In genomic region chr19:1074512-1075283, GRCh38 we compare ENCODE assay signal across 8 cellular contexts. TPM values are rescaled to one million over a fixed set of nuclear protein-coding genes. Genes with fewer than 3 reads are reported as not detected.
A peak's percentile ranks its signal among the peaks of the same experiment; 100 is the strongest.
DNase-seq lines count a peak whose midpoint lies in the region; ATAC-seq and TF ChIP-seq lines count a peak whose summit lies in the region.

No MANE protein-coding gene starts in this region.

- intact Hi-C loops in OCI-LY7 (cut with micrococcal nuclease; ENCODE audit: unreplicated experiment): no loop called here
- intact Hi-C loops in Right ventricle myocardium inferior (cut with DNase I): no loop called here

- peak overlapping the region; percentile 90 for H3K27ac ChIP-seq in OCI-LY7 (ENCODE audit: low read depth, low read length, poor library complexity, severe bottlenecking)

- no TSS peak for BruUV-seq in OCI-LY7 (replicated peaks; lab: Mats Ljungman, UMichigan)

- peak overlapping the region; percentile 58 for H3K4me3 ChIP-seq in OCI-LY7 (ENCODE audit: low read depth, low read length, poor library complexity, severe bottlenecking)

- peaks cover 11% of the 10 kb centered on the region; the same call in 1 of the 2 replicates for H3K79me2 ChIP-seq in OCI-LY7 (ENCODE audit: insufficient read depth, low read depth, low read length)

- no peaks in the 10 kb centered on the region for H3K9me3 Mint-ChIP-seq in HFFc6

- CTCF ChIA-PET in OCI-LY7 (lab: Charles Lee; ENCODE audit: unreplicated experiment): interaction anchor here (0.5 to 0.7 kb wide), 4 partner anchors 27 to 194 kb away, joined by 3 to 14 read pairs (median 6); no protein-coding TSS in a partner anchor

- H3K4me3 Mint-ChIP-seq in HFFc6: no peak overlapping the region

- DNase-seq in GM13976 (ENCODE audit: low spot score) (peak; percentile 95), KBM-7 (peak; percentile 37), OCI-LY7 (ENCODE audit: low spot score) (peak; percentile 90), activated T-cell treated with anti-CD3 and anti-CD28 coated beads for 24 hours (ENCODE audit: low read depth) (peak; percentile 73), Right ventricle myocardium inferior (ENCODE audit: missing footprints) (peak; percentile 97), occipital lobe (lab: John Stamatoyannopoulos, UW) (no peak), HFFc6 (no peak)
- DNase-seq in stimulated activated CD4-positive, alpha-beta T cell treated with anti-CD3 and anti-CD28 coated beads, Interleukin-4, amount 100 ng/mL, for 4 hours: peak; percentile 88 to 89

- peaks cover 78% of the 10 kb centered on the region for H3K36me3 ChIP-seq in OCI-LY7 (ENCODE audit: insufficient read depth, low read length)

- no peaks in the 10 kb centered on the region for H3K36me3 Mint-ChIP-seq in HFFc6 (ENCODE audit: low read depth)

- H2AFZ ChIP-seq in OCI-LY7 (ENCODE audit: low read length): no peak overlapping the region

- H3K27me3 Mint-ChIP-seq in HFFc6 (ENCODE audit: insufficient read depth): peaks cover 10% of the 10 kb centered on the region; the same call in 1 of the 2 replicates

- POLR2A ChIA-PET in OCI-LY7 (lab: Charles Lee): interaction anchor here (0.6 to 2.3 kb wide), 4 partner anchors 10 to 48 kb away, joined by 3 to 6 read pairs (median 5); partner anchors contain the start of gene CNN2

- H3K4me1 Mint-ChIP-seq in HFFc6 (ENCODE audit: low read depth): peaks cover 13% of the 10 kb centered on the region

- in situ Hi-C loops in GM13976 (cut with MboI; ENCODE audit: low sequenced_read_pairs, unreplicated experiment) (no loop called here), KBM-7 (cut with MboI; ENCODE audit: low pct_unique_long_range_greater_than_20kb, low sequenced_read_pairs) (no loop called here)

- peaks cover 52% of the 10 kb centered on the region for H3K4me1 ChIP-seq in OCI-LY7 (ENCODE audit: insufficient read depth, low read length, poor library complexity, severe bottlenecking)

- H3K27ac Mint-ChIP-seq in HFFc6: no peak overlapping the region

- H3K4me2 ChIP-seq in OCI-LY7 (ENCODE audit: low read length): peak overlapping the region; percentile 73

- H4K20me1 ChIP-seq in OCI-LY7 (ENCODE audit: insufficient read depth, low read length): no peaks in the 10 kb centered on the region

- no peaks in the 10 kb centered on the region for H3K9me3 ChIP-seq in OCI-LY7 (ENCODE audit: low read length)

- peak; percentile 40 for ATAC-seq in Right ventricle myocardium inferior

- H3K9me2 ChIP-seq in OCI-LY7 (ENCODE audit: insufficient read depth, low read length): no peaks in the 10 kb centered on the region

- TF ChIP-seq CTCF in GM13976 (IDR thresholded peaks at IDR 0.05; ENCODE audit: borderline replicate concordance, control extremely low read depth, extremely low read depth, insufficient read depth, missing control alignments): no peak
- TF ChIP-seq CTCF in OCI-LY7 (conservative IDR thresholded peaks at IDR 0.05; ENCODE audit: low read length): no peak
- no peak for TF ChIP-seq CTCF in HFFc6 (IDR thresholded peaks at IDR 0.05)

RNA-seq across cellular contexts. Expression of gene ARHGAP45, which starts 7.7 kb away (rescaled TPM):
- 132 and 135 TPM in 2 replicates for total RNA-seq in OCI-LY7 (2014; rRNA removed; shearing (Covaris generic))
- total RNA-seq in OCI-LY7 (2022): 138 and 143 TPM in 2 replicates
- 6.6 TPM for total RNA-seq in Right ventricle myocardium inferior
- total RNA-seq in occipital lobe: 1.7 TPM
- total RNA-seq in HFFc6 (2021; fragmentation: NEBNext Ultra II Directional; extraction: Animal tissue kit (Norgen Biotek cat#: 25700)): under 1 TPM; 0.28 to 0.74 (median 0.60) TPM

RNA-seq across cellular contexts. Expression of gene POLR2E, which starts 20.5 kb away (rescaled TPM):
- total RNA-seq in OCI-LY7 (2014; rRNA removed; shearing (Covaris generic)): 153 and 165 TPM in 2 replicates
- 160 and 193 TPM in 2 replicates for total RNA-seq in OCI-LY7 (2022)
- total RNA-seq in Right ventricle myocardium inferior: 142 TPM
- total RNA-seq in occipital lobe: 31.8 TPM
- total RNA-seq in HFFc6 (2021; fragmentation: NEBNext Ultra II Directional; extraction: Animal tissue kit (Norgen Biotek cat#: 25700)): 100 to 1,000 TPM; 224 to 289 (median 250) TPM

RNA-seq across cellular contexts. Expression of gene GPX4, which starts 29.1 kb away (rescaled TPM):
- 184 and 203 TPM in 2 replicates for total RNA-seq in OCI-LY7 (2014; rRNA removed; shearing (Covaris generic))
- total RNA-seq in OCI-LY7 (2022) (148 and 156 TPM in 2 replicates), Right ventricle myocardium inferior (361 TPM), occipital lobe (83.8 TPM)
- total RNA-seq in HFFc6 (2021; fragmentation: NEBNext Ultra II Directional; extraction: Animal tissue kit (Norgen Biotek cat#: 25700)): 100 to 1,000 TPM; 193 to 237 (median 223) TPM

RNA-seq across cellular contexts. Expression of gene ABCA7, which starts 34.8 kb away (rescaled TPM):
- 22.5 and 43.3 TPM in 2 replicates for total RNA-seq in OCI-LY7 (2014; rRNA removed; shearing (Covaris generic))
- 66.6 and 74.4 TPM in 2 replicates for total RNA-seq in OCI-LY7 (2022)
- 7.7 TPM for total RNA-seq in Right ventricle myocardium inferior
- 0.78 TPM for total RNA-seq in occipital lobe
- total RNA-seq in HFFc6 (2021; fragmentation: NEBNext Ultra II Directional; extraction: Animal tissue kit (Norgen Biotek cat#: 25700)): 1 to 10 TPM; 4.6 to 8.1 (median 6.6) TPM

RNA-seq across cellular contexts. Expression of gene CNN2, which starts 48.3 kb away (rescaled TPM):
- 51.5 and 73.7 TPM in 2 replicates for total RNA-seq in OCI-LY7 (2014; rRNA removed; shearing (Covaris generic))
- total RNA-seq in OCI-LY7 (2022): 126 and 127 TPM in 2 replicates
- 69.3 TPM for total RNA-seq in Right ventricle myocardium inferior
- total RNA-seq in occipital lobe: 9.5 TPM
- total RNA-seq in HFFc6 (2021; fragmentation: NEBNext Ultra II Directional; extraction: Animal tissue kit (Norgen Biotek cat#: 25700)): 100 to 1,000 TPM; 483 to 579 (median 507) TPM

Comparison
In these comparisons a context has a peak if more than half of its experiments do, and no peak if none do; other contexts are left out.
1. DNase-seq: peak in GM13976 (single experiment), KBM-7 (single experiment), OCI-LY7 (single experiment), activated T-cell treated with anti-CD3 and anti-CD28 coated beads for 24 hours (single experiment), Right ventricle myocardium inferior (single experiment) and stimulated activated CD4-positive, alpha-beta T cell treated with anti-CD3 and anti-CD28 coated beads, Interleukin-4, amount 100 ng/mL, for 4 hours (2 of 2); none in occipital lobe (single experiment) and HFFc6 (single experiment).
2. RNA of gene ARHGAP45, which starts 7.7 kb away (total RNA-seq): 132 to 143 TPM in OCI-LY7; 6.6 TPM in Right ventricle myocardium inferior (single experiment), 1.7 TPM in occipital lobe (single experiment) and 0.28 to 0.74 TPM in HFFc6; every median in the first group is over 10 times any median in the second.